ENCODE assay signal across 16 cellular contexts in the genomic region with DNA sequence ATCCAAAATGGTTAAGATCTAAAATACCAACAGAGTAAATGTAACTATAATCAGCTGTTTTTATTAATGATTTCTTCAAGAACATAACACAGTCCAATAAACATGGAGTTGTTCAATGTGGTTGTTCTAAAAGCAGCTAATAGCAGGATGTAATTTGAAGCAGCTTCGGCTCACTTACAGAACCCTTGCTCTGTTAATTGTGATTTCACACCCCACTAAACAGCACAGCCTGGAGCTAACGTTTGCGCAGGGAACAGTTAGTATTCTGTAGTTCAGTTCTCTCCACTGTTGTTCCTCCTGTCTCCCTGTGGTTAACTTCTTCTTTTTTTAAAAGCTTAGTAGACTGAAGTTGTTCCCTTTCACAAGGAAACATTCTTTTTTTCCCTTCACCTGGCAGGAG.
DNase-seq lines count a peak whose midpoint lies in the region; ATAC-seq and TF ChIP-seq lines count a peak whose summit lies in the region.
"Had no signal": no experiment of that assay in that cellular context is flagged by ENCODE, and none has a peak within 500 bp of the region (broad histone marks: within the 10 kb centered on the region; RNA-seq: fewer than 3 reads in every experiment).

No MANE protein-coding gene starts in this region.

- ATAC-seq in HG02970 (IDR thresholded peaks at IDR 0.05; ENCODE audit: low FRiP score, unreplicated experiment) = no peak
- ATAC-seq: gastroesophageal sphincter, left lobe of liver, mucosa of descending colon, T-helper 17 cell had no signal

- DNase-seq in NCI-H748 (lab: John Stamatoyannopoulos, UW; ENCODE audit: unreplicated experiment) (peak; percentile 57), NCI-H748 treated with DMSO at 0.1 percent for 48 hours (lab: John Stamatoyannopoulos, UW) (no peak), OCI-M1 (lab: John Stamatoyannopoulos, UW) (peak; percentile 42), dorsolateral prefrontal cortex (no peak), retina (peak; percentile 49), midbrain (lab: John Stamatoyannopoulos, UW) (no peak), NCI-H345 treated with DMSO at 0.1 percent for 48 hours (lab: John Stamatoyannopoulos, UW; ENCODE audit: unreplicated experiment) (no peak)
- DNase-seq: mucosa of descending colon, NCI-H2029, SHP77, stomach, T-helper 17 cell, upper lobe of left lung had no signal

- TF ChIP-seq CTCF in dorsolateral prefrontal cortex (IDR thresholded peaks at IDR 0.05 in 54 of 56, conservative IDR thresholded peaks at IDR 0.05 in 2 of 56; ENCODE audit: low read depth in 1 of 56, partially characterized antibody in 56 of 56) = no peak

- intact Hi-C loops in dorsolateral prefrontal cortex (cut with DNase I) = no loop called here

- H3K27me3 ChIP-seq in dorsolateral prefrontal cortex = no peaks in the 10 kb centered on the region
- H3K27me3 ChIP-seq: gastroesophageal sphincter, stomach, upper lobe of left lung had no signal

- H3K4me3 ChIP-seq in dorsolateral prefrontal cortex = peak overlapping the region in 7 of 59 donors; percentile 3 to 19 (median 8)
- H3K4me3 ChIP-seq: gastroesophageal sphincter, mucosa of descending colon, stomach, upper lobe of left lung had no signal

- peak overlapping the region in 54 of 59 donors; percentile 1 to 77 (median 45) for H3K27ac ChIP-seq in dorsolateral prefrontal cortex
- H3K27ac ChIP-seq: gastroesophageal sphincter, stomach, upper lobe of left lung had no signal

Comparison
In these comparisons a context has a peak if more than half of its experiments do, and no peak if none do; other contexts are left out.
1. DNase-seq: peak in NCI-H748 (single experiment), OCI-M1 (single experiment) and retina (single experiment); none in NCI-H748 treated with DMSO at 0.1 percent for 48 hours (single experiment), dorsolateral prefrontal cortex (0 of 10), midbrain (single experiment) and NCI-H345 treated with DMSO at 0.1 percent for 48 hours (single experiment).